Comparison of ENCODE assay signal across 3 cellular contexts in genomic region chr4:10386044-10386443, GRCh38.
TF ChIP-seq lines count a peak whose summit lies in the region.

No MANE protein-coding gene starts in this region.

TF ChIP-seq in HEK293T, 16 proteins besides CTCF, POLR2A, EP300 and RAD21 (continued from another document):
- no peak for TF ChIP-seq LEF1 (IDR thresholded peaks at IDR 0.05; ENCODE audit: borderline replicate concordance)
- TF ChIP-seq CTBP1 (IDR thresholded peaks at IDR 0.05; ENCODE audit: borderline replicate concordance): no peak
- no peak for TF ChIP-seq BHLHE40 (IDR thresholded peaks at IDR 0.05; ENCODE audit: borderline replicate concordance)
- TF ChIP-seq FOXM1 (IDR thresholded peaks at IDR 0.05; ENCODE audit: borderline replicate concordance): no peak
- TF ChIP-seq HDGF (IDR thresholded peaks at IDR 0.05; ENCODE audit: borderline replicate concordance): no peak
- TF ChIP-seq SP1 (IDR thresholded peaks at IDR 0.05): no peak
- no peak for TF ChIP-seq L3MBTL2 (conservative IDR thresholded peaks at IDR 0.05)
- no peak for TF ChIP-seq FOXA1 (IDR thresholded peaks at IDR 0.05)
- no peak for TF ChIP-seq TARDBP (IDR thresholded peaks at IDR 0.05)
- no peak for TF ChIP-seq ZNF384 (IDR thresholded peaks at IDR 0.05)

TF ChIP-seq in K562, 482 proteins besides CTCF, POLR2A, EP300 and RAD21 (continued from another document and continues in another):
- peak; percentile 54 for TF ChIP-seq CCNT2 (IDR thresholded peaks at IDR 0.05; ENCODE audit: borderline replicate concordance, extremely low read depth, insufficient read length, low read depth, low read length)
- 0 out of 4 replicates have a peak, but pooled peaks of 1 of the 2 experiments have one; percentile 44 for TF ChIP-seq TRIM24 (IDR thresholded peaks at IDR 0.05)
- TF ChIP-seq SOX6 (IDR thresholded peaks at IDR 0.05): peak; percentile 88
- TF ChIP-seq ARID1B (IDR thresholded peaks at IDR 0.05): peak; percentile 81
- no peak for TF ChIP-seq THAP7 (CRISPR knock-in tag; IDR thresholded peaks at IDR 0.05)
- TF ChIP-seq, protein P1, sequence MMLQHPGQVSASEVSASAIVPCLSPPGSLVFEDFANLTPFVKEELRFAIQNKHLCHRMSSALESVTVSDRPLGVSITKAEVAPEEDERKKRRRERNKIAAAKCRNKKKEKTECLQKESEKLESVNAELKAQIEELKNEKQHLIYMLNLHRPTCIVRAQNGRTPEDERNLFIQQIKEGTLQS (IDR thresholded peaks at IDR 0.05): 0 out of 2 replicates have a peak, but pooled peaks have one; percentile 8
- TF ChIP-seq, protein P1 (CRISPR knock-in tag; conservative IDR thresholded peaks at IDR 0.05): no peak
- peak; percentile 86 for TF ChIP-seq FOSL1 (tag; conservative IDR thresholded peaks at IDR 0.05)
- peak; percentile 54 for TF ChIP-seq NCOR1 (IDR thresholded peaks at IDR 0.05)
- TF ChIP-seq, protein P2, sequence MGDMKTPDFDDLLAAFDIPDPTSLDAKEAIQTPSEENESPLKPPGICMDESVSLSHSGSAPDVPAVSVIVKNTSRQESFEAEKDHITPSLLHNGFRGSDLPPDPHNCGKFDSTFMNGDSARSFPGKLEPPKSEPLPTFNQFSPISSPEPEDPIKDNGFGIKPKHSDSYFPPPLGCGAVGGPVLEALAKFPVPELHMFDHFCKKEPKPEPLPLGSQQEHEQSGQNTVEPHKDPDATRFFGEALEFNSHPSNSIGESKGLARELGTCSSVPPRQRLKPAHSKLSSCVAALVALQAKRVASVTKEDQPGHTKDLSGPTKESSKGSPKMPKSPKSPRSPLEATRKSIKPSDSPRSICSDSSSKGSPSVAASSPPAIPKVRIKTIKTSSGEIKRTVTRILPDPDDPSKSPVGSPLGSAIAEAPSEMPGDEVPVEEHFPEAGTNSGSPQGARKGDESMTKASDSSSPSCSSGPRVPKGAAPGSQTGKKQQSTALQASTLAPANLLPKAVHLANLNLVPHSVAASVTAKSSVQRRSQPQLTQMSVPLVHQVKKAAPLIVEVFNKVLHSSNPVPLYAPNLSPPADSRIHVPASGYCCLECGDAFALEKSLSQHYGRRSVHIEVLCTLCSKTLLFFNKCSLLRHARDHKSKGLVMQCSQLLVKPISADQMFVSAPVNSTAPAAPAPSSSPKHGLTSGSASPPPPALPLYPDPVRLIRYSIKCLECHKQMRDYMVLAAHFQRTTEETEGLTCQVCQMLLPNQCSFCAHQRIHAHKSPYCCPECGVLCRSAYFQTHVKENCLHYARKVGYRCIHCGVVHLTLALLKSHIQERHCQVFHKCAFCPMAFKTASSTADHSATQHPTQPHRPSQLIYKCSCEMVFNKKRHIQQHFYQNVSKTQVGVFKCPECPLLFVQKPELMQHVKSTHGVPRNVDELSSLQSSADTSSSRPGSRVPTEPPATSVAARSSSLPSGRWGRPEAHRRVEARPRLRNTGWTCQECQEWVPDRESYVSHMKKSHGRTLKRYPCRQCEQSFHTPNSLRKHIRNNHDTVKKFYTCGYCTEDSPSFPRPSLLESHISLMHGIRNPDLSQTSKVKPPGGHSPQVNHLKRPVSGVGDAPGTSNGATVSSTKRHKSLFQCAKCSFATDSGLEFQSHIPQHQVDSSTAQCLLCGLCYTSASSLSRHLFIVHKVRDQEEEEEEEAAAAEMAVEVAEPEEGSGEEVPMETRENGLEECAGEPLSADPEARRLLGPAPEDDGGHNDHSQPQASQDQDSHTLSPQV (IDR thresholded peaks at IDR 0.05): peak; percentile 67
- TF ChIP-seq SMARCA4 (IDR thresholded peaks at IDR 0.05): peak; percentile 63; the same call in 1 of the 2 replicates
- 0 out of 2 replicates have a peak, but pooled peaks have one; percentile 5 for TF ChIP-seq PKNOX1 (IDR thresholded peaks at IDR 0.05)
- peak; percentile 36; the same call in 1 of the 2 replicates for TF ChIP-seq FOXM1 (IDR thresholded peaks at IDR 0.05; ENCODE audit: low read depth)
- no peak for TF ChIP-seq FOXM1 (CRISPR knock-in tag; IDR thresholded peaks at IDR 0.05; ENCODE audit: low read depth)

TF ChIP-seq in GM12891, 5 proteins besides CTCF, POLR2A, EP300 and RAD21 (continued from another document):
- TF ChIP-seq PAX5 (IDR thresholded peaks at IDR 0.05; ENCODE audit: insufficient read depth, low read length, severe bottlenecking): no peak
TF ChIP-seq in GM12891: peak in this region for 0.
